Comparison of ENCODE assay signal across 23 cellular contexts in the genomic region with DNA sequence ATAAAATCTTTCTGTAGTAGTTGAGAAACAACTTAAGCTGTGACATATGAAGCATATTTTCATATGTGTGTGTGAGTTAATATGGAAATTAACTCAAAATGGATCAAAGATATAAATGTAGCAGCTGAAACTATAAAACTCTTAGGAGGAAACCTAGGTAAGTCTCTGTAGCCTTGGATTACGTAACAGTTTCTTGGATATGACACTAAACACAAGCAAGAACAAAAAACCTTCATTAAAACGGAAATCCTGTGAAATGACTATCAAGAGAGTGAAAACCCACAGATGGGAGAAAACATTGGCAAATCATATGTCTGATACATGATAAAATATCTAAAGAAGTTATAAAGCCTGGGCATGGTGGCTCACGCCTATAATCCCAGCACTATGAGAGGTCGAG.
"Had no signal": no experiment of that assay in that cellular context is flagged by ENCODE, and none has a peak within 500 bp of the region (broad histone marks: within the 10 kb centered on the region; RNA-seq: fewer than 3 reads in every experiment).

No MANE protein-coding gene starts in this region.

- H3K4me3 Mint-ChIP-seq: activated CD4-positive, alpha-beta T cell treated with anti-CD3 and anti-CD28 coated beads, Interleukin-2, amount 10 ng/mL, durations not matched to agents 7 days and 5 days; activated CD8-positive, alpha-beta memory T cell treated with anti-CD3 and anti-CD28 coated beads, Interleukin-2, amount 10 ng/mL, durations not matched to agents 7 days and 5 days; activated CD8-positive, alpha-beta T cell treated with anti-CD3 and anti-CD28 coated beads, Interleukin-2, amount 10 ng/mL, durations not matched to agents 7 days and 5 days; activated naive CD4-positive, alpha-beta T cell treated with anti-CD3 and anti-CD28 coated beads, Interleukin-2, amount 50 U/mL, for 24 hours; activated naive CD8-positive, alpha-beta T cell treated with anti-CD3 and anti-CD28 coated beads, Interleukin-2, amount 50 U/mL, for 24 hours; central memory CD8-positive, alpha-beta T cell; endodermal cell; natural killer cell; neural progenitor cell; WTC11 had no signal

- DNase-seq: activated CD4-positive, alpha-beta T cell treated with anti-CD3 and anti-CD28 coated beads for 1 hour; activated CD4-positive, alpha-beta T cell treated with anti-CD3 and anti-CD28 coated beads, Interleukin-2, amount 10 ng/mL, durations not matched to agents 7 days and 5 days; activated CD8-positive, alpha-beta memory T cell treated with anti-CD3 and anti-CD28 coated beads, Interleukin-2, amount 10 ng/mL, durations not matched to agents 7 days and 5 days; activated CD8-positive, alpha-beta T cell treated with anti-CD3 and anti-CD28 coated beads, Interleukin-2, amount 10 ng/mL, durations not matched to agents 7 days and 5 days; activated naive CD8-positive, alpha-beta T cell treated with anti-CD3 and anti-CD28 coated beads, Interleukin-2, amount 50 U/mL, for 24 hours; activated T-cell treated with anti-CD3 and anti-CD28 coated beads, Interleukin-2, amount 50 U/mL, for 48 hours; endodermal cell; foreskin melanocyte; heart right ventricle; islet precursor cell; left ventricle myocardium inferior; mesendoderm; natural killer cell; right cardiac atrium; spleen; stimulated activated naive CD4-positive, alpha-beta T cell treated with Interleukin-2 at 50 U/mL for 16 hours; T-helper 2 cell had no signal

- H3K9me3 Mint-ChIP-seq: activated naive CD4-positive, alpha-beta T cell treated with anti-CD3 and anti-CD28 coated beads, Interleukin-2, amount 50 U/mL, for 24 hours; activated naive CD8-positive, alpha-beta T cell treated with anti-CD3 and anti-CD28 coated beads, Interleukin-2, amount 50 U/mL, for 24 hours; activated T-helper 2 cell treated with anti-CD3 and anti-CD28 coated beads, Interferon-gamma antibody, Interleukin-2, Interleukin-4, amounts not matched to agents 10 μg/mL and 5 μg/mL and 100 μg/mL, durations not matched to agents 14 hours and 24 hours and 36 hours; central memory CD8-positive, alpha-beta T cell; dendritic cell treated with granulocyte-macrophage colony-stimulating factor and Interleukin-4, amounts not matched to agents 40 ng/mL and 50 ng/mL, for 4 days; endodermal cell; natural killer cell; neural progenitor cell had no signal

- H3K27ac Mint-ChIP-seq: activated CD4-positive, alpha-beta T cell treated with anti-CD3 and anti-CD28 coated beads, Interleukin-2, amount 10 ng/mL, durations not matched to agents 7 days and 5 days; activated CD8-positive, alpha-beta memory T cell treated with anti-CD3 and anti-CD28 coated beads, Interleukin-2, amount 10 ng/mL, durations not matched to agents 7 days and 5 days; activated CD8-positive, alpha-beta T cell treated with anti-CD3 and anti-CD28 coated beads, Interleukin-2, amount 10 ng/mL, durations not matched to agents 7 days and 5 days; activated naive CD8-positive, alpha-beta T cell treated with anti-CD3 and anti-CD28 coated beads, Interleukin-2, amount 50 U/mL, for 24 hours; activated T-helper 2 cell treated with anti-CD3 and anti-CD28 coated beads, Interferon-gamma antibody, Interleukin-2, Interleukin-4, amounts not matched to agents 10 μg/mL and 5 μg/mL and 100 μg/mL, durations not matched to agents 14 hours and 24 hours and 36 hours; endodermal cell; neural progenitor cell; WTC11 had no signal

- H3K4me1 Mint-ChIP-seq: activated CD8-positive, alpha-beta memory T cell treated with anti-CD3 and anti-CD28 coated beads, Interleukin-2, amount 10 ng/mL, durations not matched to agents 7 days and 5 days; activated naive CD8-positive, alpha-beta T cell treated with anti-CD3 and anti-CD28 coated beads, Interleukin-2, amount 50 U/mL, for 24 hours; endodermal cell; WTC11 had no signal

- H3K36me3 Mint-ChIP-seq: natural killer cell had no signal

- H3K27me3 Mint-ChIP-seq: activated CD4-positive, alpha-beta T cell treated with anti-CD3 and anti-CD28 coated beads, Interleukin-2, amount 10 ng/mL, durations not matched to agents 7 days and 5 days; activated CD8-positive, alpha-beta memory T cell treated with anti-CD3 and anti-CD28 coated beads, Interleukin-2, amount 10 ng/mL, durations not matched to agents 7 days and 5 days; activated naive CD4-positive, alpha-beta T cell treated with anti-CD3 and anti-CD28 coated beads, Interleukin-2, amount 50 U/mL, for 24 hours; activated naive CD8-positive, alpha-beta T cell treated with anti-CD3 and anti-CD28 coated beads, Interleukin-2, amount 50 U/mL, for 24 hours; central memory CD8-positive, alpha-beta T cell; dendritic cell treated with granulocyte-macrophage colony-stimulating factor and Interleukin-4, amounts not matched to agents 40 ng/mL and 50 ng/mL, for 4 days had no signal
